Comparison of ENCODE assay signal across 7 cellular contexts in genomic region chr13:77733674-77734073, GRCh38.
"Had no signal": no experiment of that assay in that cellular context is flagged by ENCODE, and none has a peak within 500 bp of the region (broad histone marks: within the 10 kb centered on the region; RNA-seq: fewer than 3 reads in every experiment).

No MANE protein-coding gene starts in this region.

- ATAC-seq: activated CD4-positive, alpha-beta T cell treated with anti-CD3 and anti-CD28 coated beads for 36 hours; activated CD8-positive, alpha-beta T cell treated with anti-CD3 and anti-CD28 coated beads for 36 hours; naive thymus-derived CD8-positive, alpha-beta T cell had no signal

- DNase-seq: activated CD4-positive, alpha-beta T cell treated with anti-CD3 and anti-CD28 coated beads for 36 hours; activated CD8-positive, alpha-beta memory T cell treated with anti-CD3 and anti-CD28 coated beads, Interleukin-2, amount 50 U/mL, for 4 hours; activated CD8-positive, alpha-beta T cell treated with anti-CD3 and anti-CD28 coated beads for 36 hours; activated naive CD4-positive, alpha-beta T cell treated with Interleukin-2 at 50 U/mL for 16 hours; endodermal cell; immature natural killer cell; naive thymus-derived CD8-positive, alpha-beta T cell had no signal
